11 cellular contexts compared by ENCODE assay signal in genomic region chr12:57133916-57134315, GRCh38. TPM values are rescaled to one million over a fixed set of nuclear protein-coding genes. Genes with fewer than 3 reads are reported as not detected.
DNase-seq lines count a peak whose midpoint lies in the region; ATAC-seq, FAIRE-seq and TF ChIP-seq lines count a peak whose summit lies in the region.
"Had no signal": no experiment of that assay in that cellular context is flagged by ENCODE, and none has a peak within 500 bp of the region (broad histone marks: within the 10 kb centered on the region; RNA-seq: fewer than 3 reads in every experiment).

No MANE protein-coding gene starts in this region.

- H3K9me3 ChIP-seq in HepG2 (ENCODE audit: low read length) (no peaks in the 10 kb centered on the region), skeletal muscle satellite cell (replicated peaks; ENCODE audit: low read length) (no peaks in the 10 kb centered on the region)
- no peaks in the 10 kb centered on the region for H3K9me3 ChIP-seq in CD8-positive, alpha-beta T cell (ENCODE audit: low read length)
- H3K9me3 ChIP-seq: BLaER1 had no signal

- WGBS in HepG2 (ENCODE audit: low lambda C conversion rate) = 93% methylated on average over 5 of the region's 6 CpGs

- POLR2A ChIA-PET in HepG2 (lab: Yijun Ruan, JAX) = interaction anchor here (5.2 to 16.0 kb wide), 2 partner anchors 16 to 22 kb away, joined by 19 to 827 read pairs; partner anchors contain the start of genes LRP1-AS and STAT6
- POLR2A ChIA-PET in CD8-positive, alpha-beta T cell (lab: Charles Lee) = no interaction called here

- peaks cover 66% of the 10 kb centered on the region for H3K79me2 ChIP-seq in HepG2 (ENCODE audit: insufficient read depth, low read length)
- H3K79me2 ChIP-seq: parathyroid adenoma had no signal

- peaks cover 33% of the 10 kb centered on the region for H4K20me1 ChIP-seq in HepG2 (ENCODE audit: insufficient read depth, low read length)

- H3K27ac ChIP-seq in caudate nucleus (ENCODE audit: low read depth, low read length) (peak overlapping the region; percentile 92), HepG2 (ENCODE audit: extremely low read length, insufficient read depth, low read length) (no peak overlapping the region)
- H3K27ac ChIP-seq in CD8-positive, alpha-beta T cell (ENCODE audit: low read depth, low read length) = no peak overlapping the region
- H3K27ac ChIP-seq: BLaER1, parathyroid adenoma had no signal

- 0 out of 2 replicates have a peak overlapping the region, but pooled peaks have one; percentile 0 for H3K4me2 ChIP-seq in HepG2 (ENCODE audit: low read depth, low read length)
- peak overlapping the region; percentile 74 for H3K4me2 ChIP-seq in skeletal muscle satellite cell (ENCODE audit: low read length)
- H3K4me2 ChIP-seq: BLaER1 had no signal

- H3K4me3 ChIP-seq in HepG2 (replicated peaks in 1 of 3; ENCODE audit: insufficient read depth in 1 of 3, low read depth in 2 of 3, low read length in 3 of 3) (no peak overlapping the region; a peak in 1 of 6 replicates), skeletal muscle satellite cell (ENCODE audit: low read length) (peak overlapping the region; percentile 56)
- no peak overlapping the region for H3K4me3 ChIP-seq in CD8-positive, alpha-beta T cell (ENCODE audit: low read depth, low read length)
- H3K4me3 ChIP-seq: BLaER1 had no signal

- no peak for FAIRE-seq in HepG2 (lab: Jason Lieb, UNC)
- no peak for FAIRE-seq in GM19239 (lab: Jason Lieb, UNC)

- no peak overlapping the region for H3K4me3 Mint-ChIP-seq in CD8-positive, alpha-beta T cell

- CTCF ChIA-PET in HepG2 (lab: Yijun Ruan, JAX; ENCODE audit: low intra/inter-chr PET ratio, low total read pairs) = no interaction called here
- CTCF ChIA-PET in CD8-positive, alpha-beta T cell (lab: Charles Lee) = interaction anchor here (1.5 to 14.6 kb wide), 3 partner anchors 10 to 50 kb away, joined by 3 to 224 read pairs (median 7); no protein-coding TSS in a partner anchor

- H3K4me1 Mint-ChIP-seq in CD8-positive, alpha-beta T cell (ENCODE audit: low read depth) = peaks cover 6% of the 10 kb centered on the region

- H2AFZ ChIP-seq in HepG2 (ENCODE audit: low read length) = no peak overlapping the region
- H2AFZ ChIP-seq: parathyroid adenoma had no signal

- no TSS peak for BruUV-seq in HepG2 (replicated peaks; lab: Mats Ljungman, UMichigan)

- no peak for TF ChIP-seq CTCF in HepG2 (CRISPR knock-in tag; IDR thresholded peaks at IDR 0.05)
- no peak for TF ChIP-seq CTCF in CD8-positive, alpha-beta T cell (IDR thresholded peaks at IDR 0.05)

- H3K36me3 ChIP-seq in HepG2 (replicated peaks in 1 of 2; ENCODE audit: control insufficient read depth in 1 of 2, insufficient read depth in 2 of 2, low read length in 2 of 2) = peaks cover 7 to 12% of the 10 kb centered on the region in 2 experiments; a peak in 2 of 5 replicates
- H3K36me3 ChIP-seq in skeletal muscle satellite cell (ENCODE audit: insufficient read depth, low read length) = peaks cover 24% of the 10 kb centered on the region
- no peaks in the 10 kb centered on the region for H3K36me3 ChIP-seq in CD8-positive, alpha-beta T cell (ENCODE audit: insufficient read depth, low read length)

- no peak for TF ChIP-seq RAD21 in HepG2 (CRISPR knock-in tag; IDR thresholded peaks at IDR 0.05)

- H3K9ac ChIP-seq in HepG2 (ENCODE audit: insufficient read depth, low read depth, low read length) = no peak overlapping the region
- peak overlapping the region; percentile 66 for H3K9ac ChIP-seq in skeletal muscle satellite cell (ENCODE audit: low read depth, low read length)
- H3K9ac ChIP-seq: BLaER1, parathyroid adenoma had no signal

- H3K27me3 ChIP-seq in HepG2 (ENCODE audit: control insufficient read depth in 1 of 2, insufficient read depth in 2 of 2, low read length in 2 of 2) (no peaks in the 10 kb centered on the region; a peak in 1 of 5 replicates), skeletal muscle satellite cell (ENCODE audit: control insufficient read depth, insufficient read depth, low read length) (no peaks in the 10 kb centered on the region)
- no peaks in the 10 kb centered on the region for H3K27me3 ChIP-seq in CD8-positive, alpha-beta T cell (ENCODE audit: insufficient read depth, low read length)

- no peaks in the 10 kb centered on the region for H3K9me3 Mint-ChIP-seq in CD8-positive, alpha-beta T cell

- H3K36me3 Mint-ChIP-seq in CD8-positive, alpha-beta T cell = no peaks in the 10 kb centered on the region

- H3K27ac Mint-ChIP-seq in CD8-positive, alpha-beta T cell = no peak overlapping the region

- ATAC-seq in HepG2 = no peak
- no peak for ATAC-seq in CD8-positive, alpha-beta T cell

- DNase-seq in C1 segment of cervical spinal cord (lab: John Stamatoyannopoulos, UW) = peak in 9 of 14 donors; percentile 28 to 67 (median 37)
- DNase-seq in caudate nucleus (lab: John Stamatoyannopoulos, UW) = peak in 39 of 61 donors; percentile 15 to 76 (median 38)
- DNase-seq in HepG2 (ENCODE audit: low spot score) = no peak
- DNase-seq in CD8-positive, alpha-beta T cell = no peak
- no peak for DNase-seq in GM19239 (ENCODE audit: insufficient read length, low spot score)
- no peak for DNase-seq in activated effector memory CD4-positive, alpha-beta T cell treated with Interleukin-2 at 50 U/mL for 16 hours
- no peak for DNase-seq in DMS153 treated with DMSO at 0.1 percent for 48 hours (lab: John Stamatoyannopoulos, UW; ENCODE audit: unreplicated experiment)
- DNase-seq: NCI-H1694 treated with DMSO at 0.1 percent for 48 hours had no signal

- H3K27me3 Mint-ChIP-seq in CD8-positive, alpha-beta T cell (ENCODE audit: low read depth) = peaks cover 3% of the 10 kb centered on the region

- in situ Hi-C loops in HepG2 (cut with HindIII; ENCODE audit: extremely low pct_ligation_motif_present, low pct_unique_long_range_greater_than_20kb) = loop anchor here (5.0 kb wide), 1 partner anchor 43 kb away; no protein-coding TSS in a partner anchor

- intact Hi-C loops in HepG2 (cut with micrococcal nuclease; ENCODE audit: unreplicated experiment) = no loop called here
- intact Hi-C loops in CD8-positive, alpha-beta T cell (cut with DNase I, micrococcal nuclease) = no loop called here

- TF ChIP-seq EP300 in HepG2 (IDR thresholded peaks at IDR 0.05; ENCODE audit: low read depth in 2 of 2, low read length in 2 of 2) (no peak), HepG2 (CRISPR knock-in tag; IDR thresholded peaks at IDR 0.05; ENCODE audit: borderline replicate concordance) (no peak)

- TF ChIP-seq POLR2A in HepG2 (IDR thresholded peaks at IDR 0.05; ENCODE audit: insufficient read depth in 1 of 2, low read depth in 2 of 2, low read length in 2 of 2) = no peak

- H3K4me1 ChIP-seq in HepG2 (ENCODE audit: insufficient read depth, low read length) (peaks cover 93% of the 10 kb centered on the region), skeletal muscle satellite cell (ENCODE audit: control insufficient read depth, insufficient read depth, low read length) (peaks cover 86% of the 10 kb centered on the region)
- H3K4me1 ChIP-seq in CD8-positive, alpha-beta T cell (ENCODE audit: insufficient read depth, low read length) = peaks cover 2% of the 10 kb centered on the region
- H3K4me1 ChIP-seq: parathyroid adenoma had no signal

RNA-seq across cellular contexts. Expression of gene LRP1, which starts 5.6 kb away (rescaled TPM):
- total RNA-seq in HepG2 (2016; rRNA removed; fragmentation: Illumina TruSeq; extraction: Trizol) = 14.7 and 16.5 TPM in 2 replicates
- 7.0 and 7.1 TPM in 2 replicates for total RNA-seq in HepG2 (2016; cell fraction: cytosol; rRNA removed; fragmentation: Illumina TruSeq; extraction: Trizol; ENCODE audit: low read depth)
- 12.6 and 13.0 TPM in 2 replicates for total RNA-seq in HepG2 (2016; cell fraction: insoluble cytoplasmic fraction; rRNA removed; fragmentation: Illumina TruSeq; extraction: Trizol)
- 9.7 and 10.2 TPM in 2 replicates for total RNA-seq in HepG2 (2016; cell fraction: membrane; rRNA removed; fragmentation: Illumina TruSeq; extraction: Trizol)
- total RNA-seq in HepG2 (2016; cell fraction: nucleus; rRNA removed; fragmentation: Illumina TruSeq; extraction: Trizol) = 47.7 and 58.7 TPM in 2 replicates
- 30.8 and 33.6 TPM in 2 replicates for polyA plus RNA-seq in HepG2 (2011; rRNA removed)
- 30.4 and 39.0 TPM in 2 replicates for polyA plus RNA-seq in HepG2 (2011; cell fraction: cytosol; rRNA removed)
- polyA plus RNA-seq in HepG2 (2011; cell fraction: nucleus; rRNA removed) = 188 and 243 TPM in 2 replicates
- 92.4 and 98.3 TPM in 2 replicates for polyA plus RNA-seq in HepG2 (2012)
- 2.5 TPM in 2 replicates for polyA plus RNA-seq in HepG2 (2016; cell fraction: cytosol; fragmentation: Illumina TruSeq; extraction: Trizol; ENCODE audit: low read depth)
- 11.6 and 18.1 TPM in 2 replicates for polyA plus RNA-seq in HepG2 (2016; cell fraction: insoluble cytoplasmic fraction; fragmentation: Illumina TruSeq; extraction: Trizol; ENCODE audit: low read depth)
- 4.9 TPM in 2 replicates for polyA plus RNA-seq in HepG2 (2016; cell fraction: membrane; fragmentation: Illumina TruSeq; extraction: Trizol; ENCODE audit: low read depth)
- polyA plus RNA-seq in HepG2 (2016; cell fraction: nucleus; fragmentation: Illumina TruSeq; extraction: Trizol; ENCODE audit: insufficient read depth, low read depth) = 95.2 and 99.3 TPM in 2 replicates
- 6.6 and 218 TPM in 2 replicates for polyA minus RNA-seq in HepG2 (2011; rRNA and poly(A)+ RNA removed; ENCODE audit: low replicate concordance)
- 92.2 and 104 TPM in 2 replicates for polyA minus RNA-seq in HepG2 (2011; cell fraction: cytosol; rRNA and poly(A)+ RNA removed)
- polyA minus RNA-seq in HepG2 (2011; cell fraction: nucleus; rRNA and poly(A)+ RNA removed) = 85.0 and 102 TPM in 2 replicates
- 237 and 303 TPM in 2 replicates for total RNA-seq in skeletal muscle satellite cell (2012; rRNA removed)
- 1 to 10 TPM; 3.6 to 4.0 TPM for total RNA-seq in CD8-positive, alpha-beta T cell

RNA-seq across cellular contexts. Expression of gene LRP1-AS, which starts 13.5 kb away (rescaled TPM):
- total RNA-seq in HepG2 (2016; rRNA removed; fragmentation: Illumina TruSeq; extraction: Trizol) = not detected in 2 replicates
- total RNA-seq in HepG2 (2016; cell fraction: cytosol; rRNA removed; fragmentation: Illumina TruSeq; extraction: Trizol; ENCODE audit: low read depth) = not detected in 2 replicates
- not detected in 2 replicates for total RNA-seq in HepG2 (2016; cell fraction: insoluble cytoplasmic fraction; rRNA removed; fragmentation: Illumina TruSeq; extraction: Trizol)
- total RNA-seq in HepG2 (2016; cell fraction: membrane; rRNA removed; fragmentation: Illumina TruSeq; extraction: Trizol) = not detected in 2 replicates
- total RNA-seq in HepG2 (2016; cell fraction: nucleus; rRNA removed; fragmentation: Illumina TruSeq; extraction: Trizol) = not detected in 2 replicates
- polyA plus RNA-seq in HepG2 (2011; rRNA removed) = 0.20 TPM in 1 of 2 replicates, not detected in the other
- not detected in 2 replicates for polyA plus RNA-seq in HepG2 (2011; cell fraction: cytosol; rRNA removed)
- not detected in 2 replicates for polyA plus RNA-seq in HepG2 (2011; cell fraction: nucleus; rRNA removed)
- not detected in 2 replicates for polyA plus RNA-seq in HepG2 (2012)
- not detected in 2 replicates for polyA plus RNA-seq in HepG2 (2016; cell fraction: cytosol; fragmentation: Illumina TruSeq; extraction: Trizol; ENCODE audit: low read depth)
- not detected in 2 replicates for polyA plus RNA-seq in HepG2 (2016; cell fraction: insoluble cytoplasmic fraction; fragmentation: Illumina TruSeq; extraction: Trizol; ENCODE audit: low read depth)
- not detected in 2 replicates for polyA plus RNA-seq in HepG2 (2016; cell fraction: membrane; fragmentation: Illumina TruSeq; extraction: Trizol; ENCODE audit: low read depth)
- polyA plus RNA-seq in HepG2 (2016; cell fraction: nucleus; fragmentation: Illumina TruSeq; extraction: Trizol; ENCODE audit: insufficient read depth, low read depth) = not detected in 2 replicates
- polyA minus RNA-seq in HepG2 (2011; rRNA and poly(A)+ RNA removed; ENCODE audit: low replicate concordance) = not detected in 2 replicates
- polyA minus RNA-seq in HepG2 (2011; cell fraction: cytosol; rRNA and poly(A)+ RNA removed) = not detected in 2 replicates
- polyA minus RNA-seq in HepG2 (2011; cell fraction: nucleus; rRNA and poly(A)+ RNA removed) = not detected in 2 replicates
- not detected in 2 replicates for total RNA-seq in skeletal muscle satellite cell (2012; rRNA removed)
- not detected for total RNA-seq in CD8-positive, alpha-beta T cell

RNA-seq across cellular contexts. Expression of gene STAT6, which starts 22.8 kb away (rescaled TPM):
- total RNA-seq in HepG2 (2016; rRNA removed; fragmentation: Illumina TruSeq; extraction: Trizol) = 19.4 and 28.0 TPM in 2 replicates
- 6.8 and 8.2 TPM in 2 replicates for total RNA-seq in HepG2 (2016; cell fraction: cytosol; rRNA removed; fragmentation: Illumina TruSeq; extraction: Trizol; ENCODE audit: low read depth)
- total RNA-seq in HepG2 (2016; cell fraction: insoluble cytoplasmic fraction; rRNA removed; fragmentation: Illumina TruSeq; extraction: Trizol) = 16.5 and 28.8 TPM in 2 replicates
- total RNA-seq in HepG2 (2016; cell fraction: membrane; rRNA removed; fragmentation: Illumina TruSeq; extraction: Trizol) = 12.1 and 12.8 TPM in 2 replicates
- 25.5 and 33.3 TPM in 2 replicates for total RNA-seq in HepG2 (2016; cell fraction: nucleus; rRNA removed; fragmentation: Illumina TruSeq; extraction: Trizol)
- polyA plus RNA-seq in HepG2 (2011; rRNA removed) = 62.2 and 68.7 TPM in 2 replicates
- 28.2 and 38.4 TPM in 2 replicates for polyA plus RNA-seq in HepG2 (2011; cell fraction: cytosol; rRNA removed)
- 203 and 258 TPM in 2 replicates for polyA plus RNA-seq in HepG2 (2011; cell fraction: nucleus; rRNA removed)
- polyA plus RNA-seq in HepG2 (2012) = 33.9 and 37.3 TPM in 2 replicates
- polyA plus RNA-seq in HepG2 (2016; cell fraction: cytosol; fragmentation: Illumina TruSeq; extraction: Trizol; ENCODE audit: low read depth) = 3.4 and 3.9 TPM in 2 replicates
- 16.5 and 19.0 TPM in 2 replicates for polyA plus RNA-seq in HepG2 (2016; cell fraction: insoluble cytoplasmic fraction; fragmentation: Illumina TruSeq; extraction: Trizol; ENCODE audit: low read depth)
- 8.0 and 8.1 TPM in 2 replicates for polyA plus RNA-seq in HepG2 (2016; cell fraction: membrane; fragmentation: Illumina TruSeq; extraction: Trizol; ENCODE audit: low read depth)
- 87.2 and 88.4 TPM in 2 replicates for polyA plus RNA-seq in HepG2 (2016; cell fraction: nucleus; fragmentation: Illumina TruSeq; extraction: Trizol; ENCODE audit: insufficient read depth, low read depth)
- polyA minus RNA-seq in HepG2 (2011; rRNA and poly(A)+ RNA removed; ENCODE audit: low replicate concordance) = 65.8 and 169 TPM in 2 replicates
- polyA minus RNA-seq in HepG2 (2011; cell fraction: cytosol; rRNA and poly(A)+ RNA removed) = 16.4 and 22.5 TPM in 2 replicates
- 34.6 and 43.3 TPM in 2 replicates for polyA minus RNA-seq in HepG2 (2011; cell fraction: nucleus; rRNA and poly(A)+ RNA removed)
- 91.5 and 92.8 TPM in 2 replicates for total RNA-seq in skeletal muscle satellite cell (2012; rRNA removed)
- total RNA-seq in CD8-positive, alpha-beta T cell = 100 to 1,000 TPM; 116 to 127 TPM

RNA-seq across cellular contexts. Expression of gene NAB2, which starts 45.0 kb away (rescaled TPM):
- total RNA-seq in HepG2 (2016; rRNA removed; fragmentation: Illumina TruSeq; extraction: Trizol) = 11.0 and 11.7 TPM in 2 replicates
- total RNA-seq in HepG2 (2016; cell fraction: cytosol; rRNA removed; fragmentation: Illumina TruSeq; extraction: Trizol; ENCODE audit: low read depth) = 3.0 and 3.6 TPM in 2 replicates
- total RNA-seq in HepG2 (2016; cell fraction: insoluble cytoplasmic fraction; rRNA removed; fragmentation: Illumina TruSeq; extraction: Trizol) = 11.0 and 11.7 TPM in 2 replicates
- total RNA-seq in HepG2 (2016; cell fraction: membrane; rRNA removed; fragmentation: Illumina TruSeq; extraction: Trizol) = 6.6 and 6.9 TPM in 2 replicates
- 5.9 and 6.3 TPM in 2 replicates for total RNA-seq in HepG2 (2016; cell fraction: nucleus; rRNA removed; fragmentation: Illumina TruSeq; extraction: Trizol)
- 12.9 and 17.5 TPM in 2 replicates for polyA plus RNA-seq in HepG2 (2011; rRNA removed)
- 11.8 and 13.8 TPM in 2 replicates for polyA plus RNA-seq in HepG2 (2011; cell fraction: cytosol; rRNA removed)
- 15.3 and 15.9 TPM in 2 replicates for polyA plus RNA-seq in HepG2 (2011; cell fraction: nucleus; rRNA removed)
- 8.1 and 11.0 TPM in 2 replicates for polyA plus RNA-seq in HepG2 (2012)
- 1.9 and 2.1 TPM in 2 replicates for polyA plus RNA-seq in HepG2 (2016; cell fraction: cytosol; fragmentation: Illumina TruSeq; extraction: Trizol; ENCODE audit: low read depth)
- polyA plus RNA-seq in HepG2 (2016; cell fraction: insoluble cytoplasmic fraction; fragmentation: Illumina TruSeq; extraction: Trizol; ENCODE audit: low read depth) = 11.1 and 11.2 TPM in 2 replicates
- polyA plus RNA-seq in HepG2 (2016; cell fraction: membrane; fragmentation: Illumina TruSeq; extraction: Trizol; ENCODE audit: low read depth) = 4.3 and 4.7 TPM in 2 replicates
- 14.2 and 14.8 TPM in 2 replicates for polyA plus RNA-seq in HepG2 (2016; cell fraction: nucleus; fragmentation: Illumina TruSeq; extraction: Trizol; ENCODE audit: insufficient read depth, low read depth)
- polyA minus RNA-seq in HepG2 (2011; rRNA and poly(A)+ RNA removed; ENCODE audit: low replicate concordance) = 19.1 and 23.7 TPM in 2 replicates
- 9.8 and 9.9 TPM in 2 replicates for polyA minus RNA-seq in HepG2 (2011; cell fraction: cytosol; rRNA and poly(A)+ RNA removed)
- 5.2 and 7.7 TPM in 2 replicates for polyA minus RNA-seq in HepG2 (2011; cell fraction: nucleus; rRNA and poly(A)+ RNA removed)
- total RNA-seq in skeletal muscle satellite cell (2012; rRNA removed) = 41.9 and 50.2 TPM in 2 replicates
- 1 to 10 TPM; 5.9 to 6.7 TPM for total RNA-seq in CD8-positive, alpha-beta T cell

RNA-seq across cellular contexts. Expression of gene NEMP1, which starts 55.3 kb away (rescaled TPM):
- 8.3 and 12.9 TPM in 2 replicates for total RNA-seq in HepG2 (2016; rRNA removed; fragmentation: Illumina TruSeq; extraction: Trizol)
- 1.1 and 1.5 TPM in 2 replicates for total RNA-seq in HepG2 (2016; cell fraction: cytosol; rRNA removed; fragmentation: Illumina TruSeq; extraction: Trizol; ENCODE audit: low read depth)
- total RNA-seq in HepG2 (2016; cell fraction: insoluble cytoplasmic fraction; rRNA removed; fragmentation: Illumina TruSeq; extraction: Trizol) = 8.4 and 12.6 TPM in 2 replicates
- total RNA-seq in HepG2 (2016; cell fraction: membrane; rRNA removed; fragmentation: Illumina TruSeq; extraction: Trizol) = 3.9 and 4.4 TPM in 2 replicates
- 18.4 and 20.1 TPM in 2 replicates for total RNA-seq in HepG2 (2016; cell fraction: nucleus; rRNA removed; fragmentation: Illumina TruSeq; extraction: Trizol)
- 7.4 and 11.4 TPM in 2 replicates for polyA plus RNA-seq in HepG2 (2011; rRNA removed)
- 4.1 and 4.8 TPM in 2 replicates for polyA plus RNA-seq in HepG2 (2011; cell fraction: cytosol; rRNA removed)
- polyA plus RNA-seq in HepG2 (2011; cell fraction: nucleus; rRNA removed) = 14.3 and 15.1 TPM in 2 replicates
- polyA plus RNA-seq in HepG2 (2012) = 4.5 and 6.4 TPM in 2 replicates
- polyA plus RNA-seq in HepG2 (2016; cell fraction: cytosol; fragmentation: Illumina TruSeq; extraction: Trizol; ENCODE audit: low read depth) = 0.51 and 0.62 TPM in 2 replicates
- 5.7 and 6.0 TPM in 2 replicates for polyA plus RNA-seq in HepG2 (2016; cell fraction: insoluble cytoplasmic fraction; fragmentation: Illumina TruSeq; extraction: Trizol; ENCODE audit: low read depth)
- 1.6 and 1.9 TPM in 2 replicates for polyA plus RNA-seq in HepG2 (2016; cell fraction: membrane; fragmentation: Illumina TruSeq; extraction: Trizol; ENCODE audit: low read depth)
- polyA plus RNA-seq in HepG2 (2016; cell fraction: nucleus; fragmentation: Illumina TruSeq; extraction: Trizol; ENCODE audit: insufficient read depth, low read depth) = 24.7 and 25.8 TPM in 2 replicates
- 11.6 and 44.1 TPM in 2 replicates for polyA minus RNA-seq in HepG2 (2011; rRNA and poly(A)+ RNA removed; ENCODE audit: low replicate concordance)
- polyA minus RNA-seq in HepG2 (2011; cell fraction: cytosol; rRNA and poly(A)+ RNA removed) = 3.4 and 5.6 TPM in 2 replicates
- 11.1 and 11.2 TPM in 2 replicates for polyA minus RNA-seq in HepG2 (2011; cell fraction: nucleus; rRNA and poly(A)+ RNA removed)
- total RNA-seq in skeletal muscle satellite cell (2012; rRNA removed) = 9.4 and 9.8 TPM in 2 replicates
- total RNA-seq in CD8-positive, alpha-beta T cell = 1 to 10 TPM; 4.3 to 7.4 TPM

Comparison
In these comparisons a context has a peak if more than half of its experiments do, and no peak if none do; other contexts are left out.
1. DNase-seq: peak in C1 segment of cervical spinal cord (9 of 14) and caudate nucleus (39 of 61); none in HepG2 (single experiment), CD8-positive, alpha-beta T cell (0 of 7), GM19239 (single experiment), activated effector memory CD4-positive, alpha-beta T cell treated with Interleukin-2 at 50 U/mL for 16 hours (single experiment) and DMS153 treated with DMSO at 0.1 percent for 48 hours (single experiment).